Comparison of ENCODE assay signal across 8 cellular contexts in genomic region chr16:28951410-28951943, GRCh38.
DNase-seq lines count a peak whose midpoint lies in the region; ATAC-seq, FAIRE-seq and TF ChIP-seq lines count a peak whose summit lies in the region.

No MANE protein-coding gene starts in this region.

- no peaks in the 10 kb centered on the region for H3K9me3 Mint-ChIP-seq in dendritic cell treated with granulocyte-macrophage colony-stimulating factor and Interleukin-4, amounts not matched to agents 40 ng/mL and 50 ng/mL, for 4 days
- no peaks in the 10 kb centered on the region for H3K9me3 Mint-ChIP-seq in nephron

- FAIRE-seq in GM19239 (lab: Jason Lieb, UNC) = peak; percentile 66

- peaks cover 33% of the 10 kb centered on the region for H3K4me1 Mint-ChIP-seq in dendritic cell treated with granulocyte-macrophage colony-stimulating factor and Interleukin-4, amounts not matched to agents 40 ng/mL and 50 ng/mL, for 4 days (ENCODE audit: low read depth)
- H3K4me1 Mint-ChIP-seq in nephron = peaks cover 11% of the 10 kb centered on the region

- peaks cover 57% of the 10 kb centered on the region for H3K36me3 Mint-ChIP-seq in dendritic cell treated with granulocyte-macrophage colony-stimulating factor and Interleukin-4, amounts not matched to agents 40 ng/mL and 50 ng/mL, for 4 days (ENCODE audit: low read depth)
- peaks cover 26% of the 10 kb centered on the region for H3K36me3 Mint-ChIP-seq in nephron (ENCODE audit: low read depth)

- TF ChIP-seq CTCF in nephron (IDR thresholded peaks at IDR 0.05; ENCODE audit: unreplicated experiment in 3 of 3) = no peak

- no peak for DNase-seq in GM19239 (ENCODE audit: insufficient read length, low spot score)
- DNase-seq in LoVo (ENCODE audit: low spot score) = peak; percentile 11
- DNase-seq in cortex of kidney (lab: John Stamatoyannopoulos, UW) = no peak
- no peak for DNase-seq in NCI-H187 treated with DMSO at 0.1 percent for 48 hours (lab: John Stamatoyannopoulos, UW)
- no peak for DNase-seq in kidney tubule cell (ENCODE audit: low spot score)

- peak overlapping the region; percentile 86 for H3K27ac Mint-ChIP-seq in dendritic cell treated with granulocyte-macrophage colony-stimulating factor and Interleukin-4, amounts not matched to agents 40 ng/mL and 50 ng/mL, for 4 days
- H3K27ac Mint-ChIP-seq in nephron = peak overlapping the region in 2 of 3 experiments; percentile 31 to 43

- peak overlapping the region; percentile 89 for H3K4me3 Mint-ChIP-seq in dendritic cell treated with granulocyte-macrophage colony-stimulating factor and Interleukin-4, amounts not matched to agents 40 ng/mL and 50 ng/mL, for 4 days
- H3K4me3 Mint-ChIP-seq in nephron = peak overlapping the region; percentile 89 to 92 (median 90)

- intact Hi-C loops in dendritic cell treated with granulocyte-macrophage colony-stimulating factor and Interleukin-4, amounts not matched to agents 40 ng/mL and 50 ng/mL, for 4 days (cut with micrococcal nuclease) = loop anchor here (2.0 kb wide), 1 partner anchor 129 kb away; the partner anchor contains the start of gene ATXN2L

- peaks cover 5% of the 10 kb centered on the region for H3K27me3 Mint-ChIP-seq in dendritic cell treated with granulocyte-macrophage colony-stimulating factor and Interleukin-4, amounts not matched to agents 40 ng/mL and 50 ng/mL, for 4 days
- peaks cover 7% of the 10 kb centered on the region for H3K27me3 Mint-ChIP-seq in nephron (ENCODE audit: low read depth)

- no peak for ATAC-seq in HG03469 (IDR thresholded peaks at IDR 0.05; ENCODE audit: unreplicated experiment)
